ENCODE assay signal across 1 cellular context in the genomic region with DNA sequence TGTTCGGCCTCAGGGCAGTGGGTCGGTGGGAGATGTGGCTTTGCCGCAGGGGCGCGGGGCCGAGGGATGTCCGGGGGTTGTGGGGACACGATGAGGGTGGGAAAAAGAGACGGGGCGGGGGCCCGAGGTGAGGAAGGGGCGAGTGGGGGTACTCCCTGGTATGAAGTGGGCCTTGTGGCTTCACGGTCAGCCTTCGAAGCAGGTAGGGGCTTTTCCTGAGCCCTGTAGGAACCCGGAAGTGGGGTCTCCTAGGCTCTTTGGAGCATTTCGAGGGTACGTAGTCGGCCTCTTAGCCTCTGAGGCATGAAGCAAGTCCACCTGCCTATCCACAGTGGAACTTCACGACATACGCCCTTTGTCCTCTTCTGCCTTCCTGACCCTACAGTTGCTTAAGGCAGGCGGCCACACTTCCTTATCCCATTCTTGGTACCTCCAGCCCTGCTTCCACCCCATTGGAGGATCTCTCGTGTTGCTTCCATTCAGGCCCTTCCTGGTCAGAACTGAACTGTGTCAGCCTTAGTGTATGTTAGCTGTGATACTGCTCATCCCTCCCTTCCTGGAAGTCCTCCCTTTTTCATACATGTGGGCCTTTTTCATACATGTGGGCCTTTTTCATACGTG.
TF ChIP-seq lines count a peak whose summit lies in the region.

No MANE protein-coding gene starts in this region.

TF ChIP-seq in neural cell, 6 proteins besides CTCF, POLR2A, EP300 and RAD21 (continued from another document):
- no peak for TF ChIP-seq EZH2 (IDR thresholded peaks at IDR 0.05; ENCODE audit: borderline replicate concordance, insufficient read depth, low read length, poor library complexity, severe bottlenecking)
